Comparison of ENCODE assay signal across 7 cellular contexts in the genomic region with DNA sequence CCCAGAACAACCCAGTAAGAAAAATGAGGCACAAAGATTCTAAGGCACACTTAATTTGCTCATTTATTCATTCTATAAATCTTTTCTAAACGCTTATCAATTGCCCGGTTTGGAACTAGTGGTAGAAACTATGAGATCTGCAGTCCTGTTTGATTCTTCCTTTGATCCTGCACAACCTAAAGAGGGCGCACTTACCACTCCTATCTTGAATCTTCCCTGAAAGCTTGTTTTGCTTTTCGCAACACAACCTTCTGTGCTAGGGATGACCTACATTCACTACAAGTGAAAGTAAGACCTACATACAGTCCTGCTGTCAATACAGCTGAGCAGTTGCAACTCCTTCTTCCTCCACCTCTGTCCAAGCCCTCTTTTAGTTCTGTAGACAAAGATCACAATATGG. TPM values are rescaled to one million over a fixed set of nuclear protein-coding genes. Genes with fewer than 3 reads are reported as not detected.
DNase-seq lines count a peak whose midpoint lies in the region; ATAC-seq and TF ChIP-seq lines count a peak whose summit lies in the region.

No MANE protein-coding gene starts in this region.

- TF ChIP-seq CTCF in right lobe of liver (IDR thresholded peaks at IDR 0.05): peak; percentile 54 to 68 (median 64)

- no peaks in the 10 kb centered on the region for H3K9me3 ChIP-seq in adipocyte (ENCODE audit: control insufficient read depth, low read length)
- no peaks in the 10 kb centered on the region for H3K9me3 ChIP-seq in right lobe of liver

- H3K9ac ChIP-seq in adipocyte (ENCODE audit: low read length): no peak overlapping the region

- H3K27ac ChIP-seq in right lobe of liver: no peak overlapping the region

- peak; percentile 50 for DNase-seq in EH (ENCODE audit: low read depth)
- peak; percentile 69 for DNase-seq in NCI-H69 (lab: John Stamatoyannopoulos, UW)
- DNase-seq in adipocyte (ENCODE audit: low read depth): peak; percentile 60
- peak in 1 of 3 donors; percentile 62 for DNase-seq in right lobe of liver
- DNase-seq in amniotic stem cell (lab: John Stamatoyannopoulos, UW): no peak
- DNase-seq in NK-92 (lab: John Stamatoyannopoulos, UW; ENCODE audit: unreplicated experiment): no peak

- no peaks in the 10 kb centered on the region for H3K36me3 ChIP-seq in adipocyte (ENCODE audit: control insufficient read depth, insufficient read depth, low read length, severe bottlenecking)
- no peaks in the 10 kb centered on the region for H3K36me3 ChIP-seq in right lobe of liver

- WGBS in right lobe of liver (ENCODE audit: insufficient coverage, low coverage, low lambda C conversion rate, missing lambda C conversion rate): 27% methylated on average over 4 of the region's 4 CpGs

- ATAC-seq in GM21786 (IDR thresholded peaks at IDR 0.05; ENCODE audit: unreplicated experiment) (peak; percentile 48), right lobe of liver (peak; percentile 98 to 100 (median 99))

- H3K27me3 ChIP-seq in adipocyte (replicated peaks; ENCODE audit: control insufficient read depth, insufficient read depth, low read length): no peaks in the 10 kb centered on the region
- no peaks in the 10 kb centered on the region for H3K27me3 ChIP-seq in right lobe of liver

- TF ChIP-seq POLR2A in right lobe of liver (IDR thresholded peaks at IDR 0.05): no peak

- H3K4me1 ChIP-seq in adipocyte (ENCODE audit: control insufficient read depth, insufficient read depth, low read length): no peaks in the 10 kb centered on the region
- H3K4me1 ChIP-seq in right lobe of liver: no peaks in the 10 kb centered on the region

- H3K4me3 ChIP-seq in adipocyte (ENCODE audit: low read length): no peak overlapping the region
- no peak overlapping the region for H3K4me3 ChIP-seq in right lobe of liver

- intact Hi-C loops in right lobe of liver (cut with DNase I): no loop called here

RNA-seq across cellular contexts. Expression of gene ARL4A, which starts 12.6 kb away (rescaled TPM):
- total RNA-seq in right lobe of liver: 10 to 100 TPM in 2 of 6 experiments, 1 to 10 TPM in 4; 4.4 to 19.2 (median 8.3) TPM

Comparison
In these comparisons a context has a peak if more than half of its experiments do, and no peak if none do; other contexts are left out.
1. DNase-seq: peak in EH (single experiment), NCI-H69 (single experiment) and adipocyte (single experiment); none in amniotic stem cell (single experiment) and NK-92 (single experiment).